In the genomic region with DNA sequence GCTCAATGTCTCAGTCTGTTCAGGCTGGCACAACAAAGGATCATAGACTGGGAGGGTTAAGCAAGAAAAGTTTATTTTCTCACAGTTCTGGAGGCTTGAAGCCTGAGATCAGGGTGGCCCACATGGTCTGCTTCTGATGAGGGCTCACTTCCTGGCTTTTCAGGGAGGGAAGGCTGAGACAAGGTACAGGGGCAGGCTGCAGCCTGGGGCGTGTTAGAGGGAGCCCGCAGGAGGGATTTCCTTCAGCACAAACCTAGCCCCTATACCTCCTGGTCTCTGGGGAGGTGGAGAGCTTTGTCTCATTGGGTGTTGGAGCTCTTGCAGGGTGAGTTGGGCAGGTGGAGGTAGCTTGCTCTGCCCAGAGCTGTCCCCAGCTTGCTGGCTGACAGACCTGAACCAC, we compare ENCODE assay signal across 19 cellular contexts.
"Had no signal": no experiment of that assay in that cellular context is flagged by ENCODE, and none has a peak within 500 bp of the region (broad histone marks: within the 10 kb centered on the region; RNA-seq: fewer than 3 reads in every experiment).

No MANE protein-coding gene starts in this region.

- ATAC-seq: left ventricle myocardium superior had no signal

- H3K36me3 Mint-ChIP-seq: activated naive CD4-positive, alpha-beta T cell treated with anti-CD3 and anti-CD28 coated beads, Interleukin-2, amount 50 U/mL, for 24 hours; memory B cell had no signal

- H3K27ac Mint-ChIP-seq: activated naive CD4-positive, alpha-beta T cell treated with anti-CD3 and anti-CD28 coated beads, Interleukin-2, amount 50 U/mL, for 24 hours; T-helper 2 cell treated with Interferon-gamma antibody and Interleukin-4, amounts not matched to agents 5 μg/mL and 100 μg/mL, for 36 hours; type B pancreatic cell had no signal

- H3K9me3 ChIP-seq: ascending aorta, esophagus muscularis mucosa, prostate gland, right atrium auricular region, stomach had no signal

- FAIRE-seq: TTC549 had no signal

- H3K9me3 Mint-ChIP-seq: activated naive CD4-positive, alpha-beta T cell treated with anti-CD3 and anti-CD28 coated beads, Interleukin-2, amount 50 U/mL, for 24 hours; memory B cell; nephron; T-helper 2 cell treated with Interferon-gamma antibody and Interleukin-4, amounts not matched to agents 5 μg/mL and 100 μg/mL, for 36 hours had no signal

- DNase-seq: activated CD4-positive, alpha-beta T cell treated with anti-CD3 and anti-CD28 coated beads, Interleukin-2, amount 50 U/mL, for 4 hours; activated gamma-delta T cell; cerebellar nuclear complex; cortex of kidney; effector CD4-positive, alpha-beta T cell; left ventricle myocardium superior; stimulated activated CD4-positive, alpha-beta T cell treated with anti-CD3 and anti-CD28 coated beads, Interleukin-2, amount 100 ng/mL, for 48 hours; stomach had no signal

- H3K4me1 ChIP-seq: right atrium auricular region had no signal

- H3K27me3 Mint-ChIP-seq: memory B cell, type B pancreatic cell had no signal

- H3K4me3 Mint-ChIP-seq: activated naive CD4-positive, alpha-beta T cell treated with anti-CD3 and anti-CD28 coated beads, Interleukin-2, amount 50 U/mL, for 24 hours; memory B cell; nephron; T-helper 2 cell treated with Interferon-gamma antibody and Interleukin-4, amounts not matched to agents 5 μg/mL and 100 μg/mL, for 36 hours; type B pancreatic cell had no signal

- H3K27me3 ChIP-seq: ascending aorta, esophagus muscularis mucosa, right atrium auricular region, stomach had no signal

- H3K36me3 ChIP-seq: ascending aorta, esophagus muscularis mucosa, prostate gland, right atrium auricular region, stomach had no signal

- H3K27ac ChIP-seq: ascending aorta, esophagus muscularis mucosa, prostate gland, right atrium auricular region had no signal

- H3K4me3 ChIP-seq: ascending aorta, esophagus muscularis mucosa, prostate gland, right atrium auricular region, skin epidermis, stomach had no signal

- H3K4me1 Mint-ChIP-seq: activated naive CD4-positive, alpha-beta T cell treated with anti-CD3 and anti-CD28 coated beads, Interleukin-2, amount 50 U/mL, for 24 hours; nephron had no signal
